Comparison of ENCODE assay signal across 17 cellular contexts in the genomic region with DNA sequence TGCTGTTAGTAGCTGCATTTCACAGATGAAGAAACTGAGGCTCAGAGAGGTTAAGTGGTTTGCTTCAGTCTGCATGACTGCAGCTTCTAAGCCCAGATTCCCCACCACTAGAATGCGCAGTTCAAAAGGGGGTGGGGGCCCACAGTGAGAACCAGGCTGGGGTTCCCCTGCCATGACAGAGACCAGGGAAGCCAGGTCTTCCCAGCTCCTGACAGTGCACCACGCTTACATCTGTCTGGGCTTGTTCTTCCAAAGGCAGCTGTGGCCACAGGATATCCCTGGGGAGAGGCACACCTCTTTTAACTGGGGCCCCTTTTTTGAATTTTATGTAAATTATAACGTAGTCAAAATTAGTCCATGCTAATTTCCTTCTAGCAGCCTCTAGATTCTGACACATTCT. TPM values are rescaled to one million over a fixed set of nuclear protein-coding genes. Genes with fewer than 3 reads are reported as not detected.
DNase-seq lines count a peak whose midpoint lies in the region; ATAC-seq and TF ChIP-seq lines count a peak whose summit lies in the region.
"Had no signal": no experiment of that assay in that cellular context is flagged by ENCODE, and none has a peak within 500 bp of the region (broad histone marks: within the 10 kb centered on the region; RNA-seq: fewer than 3 reads in every experiment).

No MANE protein-coding gene starts in this region.

- H3K4me1 ChIP-seq in lower lobe of right lung (peaks cover 82% of the 10 kb centered on the region), thyroid gland (peaks cover 83 to 89% of the 10 kb centered on the region in 2 donors)

- H3K9me3 ChIP-seq in T-helper 17 cell (ENCODE audit: control insufficient read depth, low read length, poor library complexity, severe bottlenecking) (no peaks in the 10 kb centered on the region), lower lobe of right lung (no peaks in the 10 kb centered on the region), thyroid gland (no peaks in the 10 kb centered on the region)

- H3K36me3 Mint-ChIP-seq in activated T-cell treated with anti-CD3 and anti-CD28 coated beads, Interleukin-2, amount 50 U/mL, for 24 hours (ENCODE audit: low read depth) = peaks cover 57% of the 10 kb centered on the region
- peaks cover 8% of the 10 kb centered on the region for H3K36me3 Mint-ChIP-seq in T-helper 17 cell (ENCODE audit: low read depth)

- intact Hi-C loops in lower lobe of right lung (cut with DNase I) = no loop called here
- intact Hi-C loops in thyroid gland (cut with DNase I) = loop anchor here (5.0 to 10.0 kb wide), 2 partner anchors 45 to 138 kb away; a partner anchor contains a TSS

- H3K4me1 Mint-ChIP-seq in activated T-cell treated with anti-CD3 and anti-CD28 coated beads, Interleukin-2, amount 50 U/mL, for 24 hours (ENCODE audit: low read depth) = peaks cover 62% of the 10 kb centered on the region
- H3K4me1 Mint-ChIP-seq in T-helper 17 cell = peaks cover 65% of the 10 kb centered on the region

- no peak for DNase-seq in activated T-cell treated with anti-CD3 and anti-CD28 coated beads, Interleukin-2, amount 50 U/mL, for 24 hours
- no peak for DNase-seq in activated T-cell treated with anti-CD3 and anti-CD28 coated beads for 4 hours
- DNase-seq in T-helper 17 cell = no peak
- no peak for DNase-seq in lower lobe of right lung
- peak in 1 of 2 donors; percentile 19 for DNase-seq in thyroid gland
- DNase-seq in NCI-H1930 (lab: John Stamatoyannopoulos, UW) = no peak
- no peak for DNase-seq in GDM1 (lab: John Stamatoyannopoulos, UW)
- no peak for DNase-seq in medulla oblongata (ENCODE audit: extremely low spot score)
- DNase-seq: activated CD4-positive, alpha-beta T cell treated with anti-CD3 and anti-CD28 coated beads for 36 hours; CD4-positive, alpha-beta T cell; effector memory CD4-positive, alpha-beta T cell; EL; occipital lobe; stimulated activated CD4-positive, alpha-beta T cell treated with anti-CD3 and anti-CD28 coated beads, Interleukin-4, amount 100 ng/mL, for 1 hour; stimulated activated CD8-positive, alpha-beta memory T cell treated with anti-CD3 and anti-CD28 coated beads, Interleukin-4, amount 100 ng/mL, for 48 hours; trophoblast cell had no signal

- H3K27me3 ChIP-seq in lower lobe of right lung (ENCODE audit: low read depth) (no peaks in the 10 kb centered on the region), thyroid gland (no peaks in the 10 kb centered on the region)

- H3K36me3 ChIP-seq in lower lobe of right lung = peaks cover 40% of the 10 kb centered on the region
- H3K36me3 ChIP-seq in thyroid gland = peaks cover 7 to 20% of the 10 kb centered on the region in 2 donors

- WGBS in thyroid gland, 2 donors = 42 to 66% methylated on average over 3 of the region's 3 CpGs

- peak overlapping the region; percentile 24 for H3K27ac ChIP-seq in lower lobe of right lung
- peak overlapping the region; percentile 81 to 95 (median 93) for H3K27ac ChIP-seq in thyroid gland

- H3K9me3 Mint-ChIP-seq in activated T-cell treated with anti-CD3 and anti-CD28 coated beads, Interleukin-2, amount 50 U/mL, for 24 hours = no peaks in the 10 kb centered on the region
- H3K9me3 Mint-ChIP-seq: CD4-positive, alpha-beta T cell had no signal

- H3K4me3 Mint-ChIP-seq in activated T-cell treated with anti-CD3 and anti-CD28 coated beads, Interleukin-2, amount 50 U/mL, for 24 hours = no peak overlapping the region
- peak overlapping the region; percentile 25 for H3K4me3 Mint-ChIP-seq in T-helper 17 cell
- H3K4me3 Mint-ChIP-seq: activated CD4-positive, alpha-beta T cell treated with anti-CD3 and anti-CD28 coated beads for 36 hours; CD4-positive, alpha-beta T cell had no signal

- ATAC-seq in T-helper 17 cell (no peak), lower lobe of right lung (no peak)
- ATAC-seq: activated CD4-positive, alpha-beta T cell treated with anti-CD3 and anti-CD28 coated beads for 36 hours had no signal

- TF ChIP-seq CTCF in lower lobe of right lung (IDR thresholded peaks at IDR 0.05) = no peak
- TF ChIP-seq CTCF in thyroid gland (IDR thresholded peaks at IDR 0.05) = no peak

- H3K27ac Mint-ChIP-seq in activated T-cell treated with anti-CD3 and anti-CD28 coated beads, Interleukin-2, amount 50 U/mL, for 24 hours = peak overlapping the region; percentile 41
- peak overlapping the region; percentile 69 for H3K27ac Mint-ChIP-seq in T-helper 17 cell
- H3K27ac Mint-ChIP-seq: activated CD4-positive, alpha-beta T cell treated with anti-CD3 and anti-CD28 coated beads for 36 hours; CD4-positive, alpha-beta T cell had no signal

- H3K4me3 ChIP-seq in lower lobe of right lung (peak overlapping the region; percentile 3), thyroid gland (replicated peaks in 1 of 3) (no peak overlapping the region)
- H3K4me3 ChIP-seq: lung had no signal

- no peak for TF ChIP-seq POLR2A in thyroid gland (IDR thresholded peaks at IDR 0.05)

- H3K27me3 Mint-ChIP-seq in activated T-cell treated with anti-CD3 and anti-CD28 coated beads, Interleukin-2, amount 50 U/mL, for 24 hours = no peaks in the 10 kb centered on the region
- no peaks in the 10 kb centered on the region for H3K27me3 Mint-ChIP-seq in T-helper 17 cell
- H3K27me3 Mint-ChIP-seq: activated CD4-positive, alpha-beta T cell treated with anti-CD3 and anti-CD28 coated beads for 36 hours; CD4-positive, alpha-beta T cell had no signal

RNA-seq across cellular contexts. Expression of a gene that starts 5.3 kb away (rescaled TPM):
- total RNA-seq in T-helper 17 cell (10 to 100 TPM; 16.3 to 18.2 TPM), lower lobe of right lung (68.3 TPM), thyroid gland (10 to 100 TPM; 31.3 to 53.6 (median 46.1) TPM)

RNA-seq across cellular contexts. Expression of a gene that starts 21.6 kb away (rescaled TPM):
- total RNA-seq in T-helper 17 cell (under 1 TPM; 0.44 to 0.45 TPM), lower lobe of right lung (1.4 TPM), thyroid gland (1 to 10 TPM in 1 of 4 donors, under 1 TPM in 2, not detected in 1; 0.33 to 1.1 (median 0.54) TPM)
